In the genomic region with DNA sequence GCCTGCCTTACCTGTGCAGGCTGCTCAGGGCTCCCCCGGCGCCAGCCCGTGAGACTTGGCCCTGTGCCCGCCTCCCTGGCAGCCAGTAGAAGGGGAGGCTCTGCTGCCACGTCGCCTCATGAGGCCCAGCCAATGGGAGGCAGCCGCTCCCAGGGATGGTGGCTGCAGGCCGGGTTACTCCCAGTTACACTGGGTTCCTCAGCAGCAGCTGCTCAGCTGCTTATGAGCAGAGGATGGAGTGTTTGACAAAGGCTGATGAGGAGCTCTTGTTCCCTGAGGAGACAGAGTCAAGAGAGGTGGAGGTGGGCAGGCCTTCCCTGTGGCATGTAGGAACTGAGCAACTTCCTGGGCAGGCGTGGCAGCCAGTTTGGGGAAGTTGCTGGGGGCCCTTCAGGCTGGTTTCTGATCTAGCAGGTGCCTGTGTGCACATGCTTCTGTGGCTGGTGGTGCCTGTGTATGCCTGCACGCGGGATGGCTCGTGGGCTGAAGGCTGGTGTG, we compare ENCODE assay signal across 9 cellular contexts. TPM values are rescaled to one million over a fixed set of nuclear protein-coding genes. Genes with fewer than 3 reads are reported as not detected.
DNase-seq lines count a peak whose midpoint lies in the region; ATAC-seq and TF ChIP-seq lines count a peak whose summit lies in the region.
"Had no signal": no experiment of that assay in that cellular context is flagged by ENCODE, and none has a peak within 500 bp of the region (broad histone marks: within the 10 kb centered on the region; RNA-seq: fewer than 3 reads in every experiment).

No MANE protein-coding gene starts in this region.

- no peak overlapping the region for H3K4me3 ChIP-seq in mucosa of descending colon
- H3K4me3 ChIP-seq in uterus = no peak overlapping the region
- H3K4me3 ChIP-seq: PC-9 had no signal

- TF ChIP-seq CTCF in GM13976 (IDR thresholded peaks at IDR 0.05; ENCODE audit: borderline replicate concordance, control extremely low read depth, extremely low read depth, insufficient read depth, missing control alignments) (peak; percentile 4), mucosa of descending colon (IDR thresholded peaks at IDR 0.05) (no peak), uterus (IDR thresholded peaks at IDR 0.05) (no peak)

- no peaks in the 10 kb centered on the region for H3K27me3 ChIP-seq in uterus

- no peak overlapping the region for H3K27ac ChIP-seq in uterus
- H3K27ac ChIP-seq: PC-9 had no signal

- intact Hi-C loops in mucosa of descending colon (cut with DNase I, micrococcal nuclease) = no loop called here
- intact Hi-C loops in uterus (cut with DNase I; ENCODE audit: low total_unique reads) = no loop called here

- ATAC-seq in HG02610 (IDR thresholded peaks at IDR 0.05; ENCODE audit: unreplicated experiment) (peak; percentile 68), mucosa of descending colon (peak; percentile 79), HG03521 (IDR thresholded peaks at IDR 0.05; ENCODE audit: unreplicated experiment) (no peak)

- H3K36me3 ChIP-seq in mucosa of descending colon (ENCODE audit: low read depth) (no peaks in the 10 kb centered on the region), uterus (no peaks in the 10 kb centered on the region)

- H3K4me1 ChIP-seq in mucosa of descending colon (ENCODE audit: low read depth) (peaks cover 15% of the 10 kb centered on the region), uterus (peaks cover 0 to 9% of the 10 kb centered on the region in 2 donors)

- H3K9me3 ChIP-seq in mucosa of descending colon (no peaks in the 10 kb centered on the region), uterus (no peaks in the 10 kb centered on the region)

- in situ Hi-C loops in GM13976 (cut with MboI; ENCODE audit: low sequenced_read_pairs, unreplicated experiment) = no loop called here

- peak; percentile 58 for DNase-seq in GM13976 (ENCODE audit: low spot score)
- DNase-seq in NCI-H2107 (lab: John Stamatoyannopoulos, UW) = peak; percentile 100
- peak; percentile 29 to 46 for DNase-seq in activated T-cell treated with anti-CD3 and anti-CD28 coated beads, Interleukin-2, amount 50 U/mL, for 48 hours
- DNase-seq in mucosa of descending colon = peak; percentile 81 to 90 (median 88)
- no peak for DNase-seq in AG08395 (ENCODE audit: low spot score)
- DNase-seq in uterus = no peak

- TF ChIP-seq POLR2A in uterus (IDR thresholded peaks at IDR 0.05) = no peak

RNA-seq across cellular contexts. Expression of gene MFSD2A, which starts 5.6 kb away (rescaled TPM):
- total RNA-seq in mucosa of descending colon (10 to 100 TPM; 11.3 to 29.6 (median 24.4) TPM), uterus (10 to 100 TPM in 1 of 4 donors, 1 to 10 TPM in 3; 2.0 to 16.2 (median 6.5) TPM)

RNA-seq across cellular contexts. Expression of gene MYCL, which starts 58.8 kb away (rescaled TPM):
- 10 to 100 TPM in 1 of 3 donors, 1 to 10 TPM in 2; 4.2 to 17.2 (median 9.4) TPM for total RNA-seq in mucosa of descending colon
- total RNA-seq in uterus = 1 to 10 TPM in 1 of 4 donors, under 1 TPM in 1, not detected in 2; 0.40 to 3.6 TPM

Comparison
In these comparisons a context has a peak if more than half of its experiments do, and no peak if none do; other contexts are left out.
1. DNase-seq: peak in GM13976 (single experiment), NCI-H2107 (single experiment), activated T-cell treated with anti-CD3 and anti-CD28 coated beads, Interleukin-2, amount 50 U/mL, for 48 hours (2 of 2) and mucosa of descending colon (3 of 3); none in AG08395 (single experiment) and uterus (0 of 2).